ENCODE assay signal across 14 cellular contexts in genomic region chr3:156728267-156728985, GRCh38. TPM values are rescaled to one million over a fixed set of nuclear protein-coding genes. Genes with fewer than 3 reads are reported as not detected.
DNase-seq lines count a peak whose midpoint lies in the region; ATAC-seq and TF ChIP-seq lines count a peak whose summit lies in the region.
"Had no signal": no experiment of that assay in that cellular context is flagged by ENCODE, and none has a peak within 500 bp of the region (broad histone marks: within the 10 kb centered on the region; RNA-seq: fewer than 3 reads in every experiment).

No MANE protein-coding gene starts in this region.

- H3K4me1 ChIP-seq in esophagus muscularis mucosa, result no peaks in the 10 kb centered on the region
- H3K4me1 ChIP-seq in upper lobe of left lung, result no peaks in the 10 kb centered on the region
- H3K4me1 ChIP-seq: Peyer's patch had no signal

- TF ChIP-seq EP300 in esophagus muscularis mucosa (IDR thresholded peaks at IDR 0.05) (no peak), upper lobe of left lung (IDR thresholded peaks at IDR 0.05) (no peak)

- intact Hi-C loops in esophagus muscularis mucosa (cut with DNase I), result no loop called here

- WGBS in esophagus muscularis mucosa, result 81% methylated on average over 4 of the region's 7 CpGs
- WGBS in upper lobe of left lung, 2 donors, result 61 to 62% methylated on average over 7 of the region's 7 CpGs

- TF ChIP-seq POLR2A in esophagus muscularis mucosa (IDR thresholded peaks at IDR 0.05; ENCODE audit: low read depth) (no peak), upper lobe of left lung (IDR thresholded peaks at IDR 0.05) (no peak)

- H3K9me3 ChIP-seq in esophagus muscularis mucosa (no peaks in the 10 kb centered on the region), upper lobe of left lung (no peaks in the 10 kb centered on the region)
- H3K9me3 ChIP-seq: esophagus squamous epithelium, Peyer's patch had no signal

- H3K4me3 ChIP-seq in esophagus muscularis mucosa, result no peak overlapping the region
- no peak overlapping the region for H3K4me3 ChIP-seq in upper lobe of left lung
- H3K4me3 ChIP-seq: esophagus squamous epithelium, Peyer's patch had no signal

- ATAC-seq in HG03066 (IDR thresholded peaks at IDR 0.05; ENCODE audit: low read depth, unreplicated experiment) (peak; percentile 9), upper lobe of left lung (ENCODE audit: low FRiP score in 2 of 2) (no peak), GM21528 (IDR thresholded peaks at IDR 0.05; ENCODE audit: low FRiP score, unreplicated experiment) (no peak)
- ATAC-seq: stimulated activated effector memory CD8-positive, alpha-beta T cell treated with anti-CD3 and anti-CD28 coated beads, Interleukin-12 subunit alpha, Interleukin-12 subunit beta, amount 100 ng/mL, for 72 hours had no signal

- H3K36me3 ChIP-seq in esophagus muscularis mucosa (no peaks in the 10 kb centered on the region), upper lobe of left lung (no peaks in the 10 kb centered on the region)
- H3K36me3 ChIP-seq: esophagus squamous epithelium, Peyer's patch had no signal

- DNase-seq in AG08395 (ENCODE audit: low spot score) (peak; percentile 39), NCI-H510A (lab: John Stamatoyannopoulos, UW) (peak; percentile 2), esophagus muscularis mucosa (ENCODE audit: extremely low spot score) (peak; percentile 64), Kasumi-1 (lab: John Stamatoyannopoulos, UW) (no peak), upper lobe of left lung (no peak), COLO829 (ENCODE audit: low spot score) (no peak)
- DNase-seq: activated T-cell treated with anti-CD3 and anti-CD28 coated beads, Interleukin-2, amount 50 U/mL, for 48 hours; esophagus squamous epithelium; GOT3; Peyer's patch had no signal

- TF ChIP-seq CTCF in esophagus muscularis mucosa (IDR thresholded peaks at IDR 0.05) (no peak), upper lobe of left lung (IDR thresholded peaks at IDR 0.05) (no peak)

- H3K27me3 ChIP-seq in esophagus muscularis mucosa (no peaks in the 10 kb centered on the region), upper lobe of left lung (no peaks in the 10 kb centered on the region)
- H3K27me3 ChIP-seq: esophagus squamous epithelium, Peyer's patch had no signal

- H3K27ac ChIP-seq in esophagus muscularis mucosa (replicated peaks in 1 of 4) (no peak overlapping the region), upper lobe of left lung (no peak overlapping the region)
- H3K27ac ChIP-seq: KMS-11, Peyer's patch had no signal

RNA-seq across cellular contexts. Expression of gene TIPARP, which starts 54.0 kb away (rescaled TPM):
- 10 to 100 TPM; 61.9 to 94.8 (median 78.5) TPM for total RNA-seq in esophagus muscularis mucosa
- 10 to 100 TPM; 21.5 to 84.7 (median 50.6) TPM for total RNA-seq in upper lobe of left lung

Comparison
In these comparisons a context has a peak if more than half of its experiments do, and no peak if none do; other contexts are left out.
1. DNase-seq: peak in AG08395 (single experiment), NCI-H510A (single experiment) and esophagus muscularis mucosa (single experiment); none in Kasumi-1 (0 of 2), upper lobe of left lung (0 of 2) and COLO829 (single experiment).